In genomic region chr4:56387023-56388001, GRCh38 we compare ENCODE assay signal across 1 cellular context.
TF ChIP-seq lines count a peak whose summit lies in the region.

A gene with protein sequence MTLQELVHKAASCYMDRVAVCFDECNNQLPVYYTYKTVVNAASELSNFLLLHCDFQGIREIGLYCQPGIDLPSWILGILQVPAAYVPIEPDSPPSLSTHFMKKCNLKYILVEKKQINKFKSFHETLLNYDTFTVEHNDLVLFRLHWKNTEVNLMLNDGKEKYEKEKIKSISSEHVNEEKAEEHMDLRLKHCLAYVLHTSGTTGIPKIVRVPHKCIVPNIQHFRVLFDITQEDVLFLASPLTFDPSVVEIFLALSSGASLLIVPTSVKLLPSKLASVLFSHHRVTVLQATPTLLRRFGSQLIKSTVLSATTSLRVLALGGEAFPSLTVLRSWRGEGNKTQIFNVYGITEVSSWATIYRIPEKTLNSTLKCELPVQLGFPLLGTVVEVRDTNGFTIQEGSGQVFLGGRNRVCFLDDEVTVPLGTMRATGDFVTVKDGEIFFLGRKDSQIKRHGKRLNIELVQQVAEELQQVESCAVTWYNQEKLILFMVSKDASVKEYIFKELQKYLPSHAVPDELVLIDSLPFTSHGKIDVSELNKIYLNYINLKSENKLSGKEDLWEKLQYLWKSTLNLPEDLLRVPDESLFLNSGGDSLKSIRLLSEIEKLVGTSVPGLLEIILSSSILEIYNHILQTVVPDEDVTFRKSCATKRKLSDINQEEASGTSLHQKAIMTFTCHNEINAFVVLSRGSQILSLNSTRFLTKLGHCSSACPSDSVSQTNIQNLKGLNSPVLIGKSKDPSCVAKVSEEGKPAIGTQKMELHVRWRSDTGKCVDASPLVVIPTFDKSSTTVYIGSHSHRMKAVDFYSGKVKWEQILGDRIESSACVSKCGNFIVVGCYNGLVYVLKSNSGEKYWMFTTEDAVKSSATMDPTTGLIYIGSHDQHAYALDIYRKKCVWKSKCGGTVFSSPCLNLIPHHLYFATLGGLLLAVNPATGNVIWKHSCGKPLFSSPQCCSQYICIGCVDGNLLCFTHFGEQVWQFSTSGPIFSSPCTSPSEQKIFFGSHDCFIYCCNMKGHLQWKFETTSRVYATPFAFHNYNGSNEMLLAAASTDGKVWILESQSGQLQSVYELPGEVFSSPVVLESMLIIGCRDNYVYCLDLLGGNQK (minus strand): TSS chr4:56387491. CDS start chr4:56384299, 3,192 bp downstream.

TF ChIP-seq in K562, 482 proteins besides CTCF, POLR2A, EP300 and RAD21 (continued from another document and continues in another):
- TF ChIP-seq, protein P1, sequence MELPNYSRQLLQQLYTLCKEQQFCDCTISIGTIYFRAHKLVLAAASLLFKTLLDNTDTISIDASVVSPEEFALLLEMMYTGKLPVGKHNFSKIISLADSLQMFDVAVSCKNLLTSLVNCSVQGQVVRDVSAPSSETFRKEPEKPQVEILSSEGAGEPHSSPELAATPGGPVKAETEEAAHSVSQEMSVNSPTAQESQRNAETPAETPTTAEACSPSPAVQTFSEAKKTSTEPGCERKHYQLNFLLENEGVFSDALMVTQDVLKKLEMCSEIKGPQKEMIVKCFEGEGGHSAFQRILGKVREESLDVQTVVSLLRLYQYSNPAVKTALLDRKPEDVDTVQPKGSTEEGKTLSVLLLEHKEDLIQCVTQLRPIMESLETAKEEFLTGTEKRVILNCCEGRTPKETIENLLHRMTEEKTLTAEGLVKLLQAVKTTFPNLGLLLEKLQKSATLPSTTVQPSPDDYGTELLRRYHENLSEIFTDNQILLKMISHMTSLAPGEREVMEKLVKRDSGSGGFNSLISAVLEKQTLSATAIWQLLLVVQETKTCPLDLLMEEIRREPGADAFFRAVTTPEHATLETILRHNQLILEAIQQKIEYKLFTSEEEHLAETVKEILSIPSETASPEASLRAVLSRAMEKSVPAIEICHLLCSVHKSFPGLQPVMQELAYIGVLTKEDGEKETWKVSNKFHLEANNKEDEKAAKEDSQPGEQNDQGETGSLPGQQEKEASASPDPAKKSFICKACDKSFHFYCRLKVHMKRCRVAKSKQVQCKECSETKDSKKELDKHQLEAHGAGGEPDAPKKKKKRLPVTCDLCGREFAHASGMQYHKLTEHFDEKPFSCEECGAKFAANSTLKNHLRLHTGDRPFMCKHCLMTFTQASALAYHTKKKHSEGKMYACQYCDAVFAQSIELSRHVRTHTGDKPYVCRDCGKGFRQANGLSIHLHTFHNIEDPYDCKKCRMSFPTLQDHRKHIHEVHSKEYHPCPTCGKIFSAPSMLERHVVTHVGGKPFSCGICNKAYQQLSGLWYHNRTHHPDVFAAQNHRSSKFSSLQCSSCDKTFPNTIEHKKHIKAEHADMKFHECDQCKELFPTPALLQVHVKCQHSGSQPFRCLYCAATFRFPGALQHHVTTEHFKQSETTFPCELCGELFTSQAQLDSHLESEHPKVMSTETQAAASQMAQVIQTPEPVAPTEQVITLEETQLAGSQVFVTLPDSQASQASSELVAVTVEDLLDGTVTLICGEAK (IDR thresholded peaks at IDR 0.05), result 0 out of 2 replicates have a peak, but pooled peaks have one; percentile 40
- TF ChIP-seq, protein P1 (CRISPR knock-in tag; IDR thresholded peaks at IDR 0.05), result no peak
- TF ChIP-seq, protein P2, sequence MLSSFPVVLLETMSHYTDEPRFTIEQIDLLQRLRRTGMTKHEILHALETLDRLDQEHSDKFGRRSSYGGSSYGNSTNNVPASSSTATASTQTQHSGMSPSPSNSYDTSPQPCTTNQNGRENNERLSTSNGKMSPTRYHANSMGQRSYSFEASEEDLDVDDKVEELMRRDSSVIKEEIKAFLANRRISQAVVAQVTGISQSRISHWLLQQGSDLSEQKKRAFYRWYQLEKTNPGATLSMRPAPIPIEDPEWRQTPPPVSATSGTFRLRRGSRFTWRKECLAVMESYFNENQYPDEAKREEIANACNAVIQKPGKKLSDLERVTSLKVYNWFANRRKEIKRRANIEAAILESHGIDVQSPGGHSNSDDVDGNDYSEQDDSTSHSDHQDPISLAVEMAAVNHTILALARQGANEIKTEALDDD (IDR thresholded peaks at IDR 0.05), result no peak
- 0 out of 2 replicates have a peak, but pooled peaks have one; percentile 8 for TF ChIP-seq OTX1 (CRISPR knock-in tag; IDR thresholded peaks at IDR 0.05)
- TF ChIP-seq ARID3A (IDR thresholded peaks at IDR 0.05; ENCODE audit: borderline replicate concordance, low read depth, low read length), result no peak
- peak; percentile 99 for TF ChIP-seq ATF1 (CRISPR knock-in tag; IDR thresholded peaks at IDR 0.05)
- TF ChIP-seq ATF1 (tag; IDR thresholded peaks at IDR 0.05), result peak; percentile 100
- no peak for TF ChIP-seq PREB (CRISPR knock-in tag; IDR thresholded peaks at IDR 0.05)
- TF ChIP-seq RBM25 (IDR thresholded peaks at IDR 0.05; ENCODE audit: low read depth, low read length, severe bottlenecking), result no peak
- TF ChIP-seq CCNT2 (IDR thresholded peaks at IDR 0.05; ENCODE audit: borderline replicate concordance, extremely low read depth, insufficient read length, low read depth, low read length), result peak; percentile 56
- TF ChIP-seq ZFX (CRISPR knock-in tag; IDR thresholded peaks at IDR 0.05), result peak; percentile 95
- peak; percentile 95 for TF ChIP-seq E4F1 (CRISPR knock-in tag; IDR thresholded peaks at IDR 0.05; ENCODE audit: borderline replicate concordance)
- TF ChIP-seq DEAF1 (CRISPR knock-in tag; IDR thresholded peaks at IDR 0.05), result no peak
- no peak for TF ChIP-seq FUS (optimal IDR thresholded peaks at IDR 0.05; ENCODE audit: low read depth, low read length)
- TF ChIP-seq CTBP1 (IDR thresholded peaks at IDR 0.05; ENCODE audit: borderline replicate concordance), result peak; percentile 76; the same call in 1 of the 2 replicates
- no peak; the same call in 1 of the 2 replicates for TF ChIP-seq ZNF174 (CRISPR knock-in tag; IDR thresholded peaks at IDR 0.05)
- TF ChIP-seq ZNF551 (CRISPR knock-in tag; IDR thresholded peaks at IDR 0.05), result no peak
- TF ChIP-seq MECOM (CRISPR knock-in tag; IDR thresholded peaks at IDR 0.05), result no peak
- TF ChIP-seq ZNF586 (CRISPR knock-in tag; conservative IDR thresholded peaks at IDR 0.05), result no peak
- no peak for TF ChIP-seq ELF4 (CRISPR knock-in tag; IDR thresholded peaks at IDR 0.05)
- peak; percentile 100 for TF ChIP-seq CREM (IDR thresholded peaks at IDR 0.05; ENCODE audit: low read depth)
- TF ChIP-seq PRPF4 (IDR thresholded peaks at IDR 0.05; ENCODE audit: insufficient read depth, low read depth, low read length, poor library complexity, severe bottlenecking), result no peak
- TF ChIP-seq JUN (IDR thresholded peaks at IDR 0.05; ENCODE audit: borderline replicate concordance, low read depth, low read length), result peak; percentile 73; the same call in 1 of the 2 replicates
- TF ChIP-seq JUN (CRISPR knock-in tag; IDR thresholded peaks at IDR 0.05; ENCODE audit: borderline replicate concordance), result no peak
- TF ChIP-seq GTF2E2 (tag; IDR thresholded peaks at IDR 0.05), result peak; percentile 93
- no peak for TF ChIP-seq YBX1 (IDR thresholded peaks at IDR 0.05)
- no peak for TF ChIP-seq PCBP1 (IDR thresholded peaks at IDR 0.05; ENCODE audit: low read depth, low read length, poor library complexity, severe bottlenecking)
- peak; percentile 97 for TF ChIP-seq POLR2G (IDR thresholded peaks at IDR 0.05; ENCODE audit: low read depth, low read length)
- peak in 1 of 3 experiments; percentile 23; a peak in 1 of 6 replicates for TF ChIP-seq ZBTB11 (CRISPR knock-in tag; IDR thresholded peaks at IDR 0.05)
- TF ChIP-seq SIN3A (IDR thresholded peaks at IDR 0.05; ENCODE audit: borderline replicate concordance in 2 of 2, control insufficient read depth in 1 of 2, low read depth in 2 of 2, low read length in 2 of 2), result peak; percentile 92 to 93; a peak in 3 of 4 replicates
- peak; percentile 58; the same call in 1 of the 2 replicates for TF ChIP-seq ETV5 (CRISPR knock-in tag; IDR thresholded peaks at IDR 0.05; ENCODE audit: low read depth)
